ENCODE assay signal across 10 cellular contexts in genomic region chr7:75989084-75989725, GRCh38. TPM values are rescaled to one million over a fixed set of nuclear protein-coding genes. Genes with fewer than 3 reads are reported as not detected.
DNase-seq lines count a peak whose midpoint lies in the region; ATAC-seq and TF ChIP-seq lines count a peak whose summit lies in the region.
"Had no signal": no experiment of that assay in that cellular context is flagged by ENCODE, and none has a peak within 500 bp of the region (broad histone marks: within the 10 kb centered on the region; RNA-seq: fewer than 3 reads in every experiment).

No MANE protein-coding gene starts in this region.

- CTCF ChIA-PET in Panc1 (lab: Charles Lee): no interaction called here
- CTCF ChIA-PET in naive thymus-derived CD4-positive, alpha-beta T cell (lab: Charles Lee): interaction anchor here (0.7 kb wide), 1 partner anchor 331 kb away, joined by 7 read pairs; no protein-coding TSS in a partner anchor

- WGBS in esophagus muscularis mucosa: 28% methylated on average over 15 of the region's 19 CpGs
- 41 to 45% methylated on average over 16 to 19 of the region's 19 CpGs for WGBS in tibial nerve, 2 donors

- no peak for TF ChIP-seq POLR2A in esophagus muscularis mucosa (IDR thresholded peaks at IDR 0.05; ENCODE audit: low read depth)
- TF ChIP-seq POLR2A in tibial nerve (IDR thresholded peaks at IDR 0.05): no peak

- H3K27me3 ChIP-seq in Panc1 (ENCODE audit: control insufficient read depth, insufficient read depth, low read length) (no peaks in the 10 kb centered on the region), esophagus muscularis mucosa (no peaks in the 10 kb centered on the region), tibial nerve (no peaks in the 10 kb centered on the region)
- no peaks in the 10 kb centered on the region for H3K27me3 ChIP-seq in naive thymus-derived CD4-positive, alpha-beta T cell (ENCODE audit: control insufficient read depth in 2 of 2, insufficient read depth in 2 of 2, low read length in 2 of 2)

- peaks cover 0 to 1% (median 0%) of the 10 kb centered on the region in 11 donors for H3K9me3 Mint-ChIP-seq in naive thymus-derived CD4-positive, alpha-beta T cell
- H3K9me3 Mint-ChIP-seq: HFFc6 had no signal

- in situ Hi-C loops in Panc1 (cut with HindIII; ENCODE audit: low pct_unique_long_range_greater_than_20kb, low sequenced_read_pairs): no loop called here

- no TSS peak for BruUV-seq in Panc1 (replicated peaks; lab: Mats Ljungman, UMichigan)

- DNase-seq in Panc1 (ENCODE audit: low read depth, low spot score) (no peak), esophagus muscularis mucosa (ENCODE audit: extremely low spot score) (no peak), tibial nerve (ENCODE audit: low spot score in 2 of 2) (no peak), NCI-H146 (lab: John Stamatoyannopoulos, UW) (no peak), COR-L47 (lab: John Stamatoyannopoulos, UW) (no peak)
- no peak for DNase-seq in naive thymus-derived CD4-positive, alpha-beta T cell
- DNase-seq: aorta, HFFc6, NCI-H2171 treated with DMSO at 0.1 percent for 48 hours had no signal

- POLR2A ChIA-PET in Panc1 (lab: Charles Lee): interaction anchor here (0.6 kb wide), 1 partner anchor 111 kb away, joined by 7 read pairs; no protein-coding TSS in a partner anchor
- POLR2A ChIA-PET in naive thymus-derived CD4-positive, alpha-beta T cell (lab: Charles Lee): no interaction called here

- peak overlapping the region; percentile 73 for H3K27ac ChIP-seq in Panc1 (ENCODE audit: low read length)
- peak overlapping the region; percentile 27 to 70 (median 47) for H3K27ac ChIP-seq in esophagus muscularis mucosa (replicated peaks in 1 of 4)
- H3K27ac ChIP-seq in naive thymus-derived CD4-positive, alpha-beta T cell (ENCODE audit: low read depth, low read length): no peak overlapping the region
- H3K27ac ChIP-seq in tibial nerve: peak overlapping the region; percentile 30 to 76 (median 66)

- intact Hi-C loops in Panc1 (cut with micrococcal nuclease; ENCODE audit: unreplicated experiment): no loop called here
- intact Hi-C loops in esophagus muscularis mucosa (cut with DNase I): no loop called here
- intact Hi-C loops in naive thymus-derived CD4-positive, alpha-beta T cell (cut with micrococcal nuclease): no loop called here

- H3K36me3 ChIP-seq in Panc1 (ENCODE audit: control insufficient read depth, insufficient read depth, low read length) (no peaks in the 10 kb centered on the region), esophagus muscularis mucosa (peaks cover 23 to 51% (median 45%) of the 10 kb centered on the region in 4 donors), tibial nerve (peaks cover 0 to 54% (median 15%) of the 10 kb centered on the region in 3 donors)
- peaks cover 0 to 44% (median 0%) of the 10 kb centered on the region in 3 experiments for H3K36me3 ChIP-seq in naive thymus-derived CD4-positive, alpha-beta T cell (ENCODE audit: control insufficient read depth in 2 of 3, insufficient read depth in 3 of 3, low read length in 3 of 3)

- ATAC-seq in Panc1: peak; percentile 13; the same call in 1 of the 2 replicates
- ATAC-seq in naive thymus-derived CD4-positive, alpha-beta T cell: no peak
- no peak for ATAC-seq in GM18502 (IDR thresholded peaks at IDR 0.05; ENCODE audit: poor library complexity, unreplicated experiment)

- TF ChIP-seq CTCF in Panc1 (IDR thresholded peaks at IDR 0.05) (no peak), esophagus muscularis mucosa (IDR thresholded peaks at IDR 0.05) (no peak), tibial nerve (IDR thresholded peaks at IDR 0.05) (no peak)

- peaks cover 0 to 9% (median 0%) of the 10 kb centered on the region in 5 donors for H3K36me3 Mint-ChIP-seq in naive thymus-derived CD4-positive, alpha-beta T cell

- peaks cover 11 to 27% (median 16%) of the 10 kb centered on the region in 7 donors for H3K4me1 Mint-ChIP-seq in naive thymus-derived CD4-positive, alpha-beta T cell

- no peaks in the 10 kb centered on the region for H3K27me3 Mint-ChIP-seq in naive thymus-derived CD4-positive, alpha-beta T cell

- no peak overlapping the region for H3K4me3 Mint-ChIP-seq in naive thymus-derived CD4-positive, alpha-beta T cell
- H3K4me3 Mint-ChIP-seq: HFFc6 had no signal

- H3K4me1 ChIP-seq in Panc1 (ENCODE audit: control insufficient read depth, insufficient read depth, low read length) (peaks cover 21% of the 10 kb centered on the region), esophagus muscularis mucosa (peaks cover 30 to 55% (median 43%) of the 10 kb centered on the region in 4 donors), tibial nerve (peaks cover 0 to 66% (median 26%) of the 10 kb centered on the region in 4 donors)
- peaks cover 0 to 4% of the 10 kb centered on the region in 2 donors for H3K4me1 ChIP-seq in naive thymus-derived CD4-positive, alpha-beta T cell (ENCODE audit: control insufficient read depth in 2 of 2, insufficient read depth in 2 of 2, low read length in 2 of 2)

- H3K4me3 ChIP-seq in Panc1 (ENCODE audit: low read depth in 2 of 2, low read length in 2 of 2) (no peak overlapping the region), esophagus muscularis mucosa (peak overlapping the region in 3 of 4 donors; percentile 1 to 12 (median 9)), tibial nerve (no peak overlapping the region)
- H3K4me3 ChIP-seq in naive thymus-derived CD4-positive, alpha-beta T cell (ENCODE audit: low read length): no peak overlapping the region

- TF ChIP-seq EP300 in esophagus muscularis mucosa (IDR thresholded peaks at IDR 0.05): no peak
- no peak for TF ChIP-seq EP300 in tibial nerve (IDR thresholded peaks at IDR 0.05)

- H3K27ac Mint-ChIP-seq in naive thymus-derived CD4-positive, alpha-beta T cell: peak overlapping the region in 5 of 9 donors; percentile 3 to 73 (median 65)
- H3K27ac Mint-ChIP-seq: HFFc6 had no signal

- H3K9me3 ChIP-seq in Panc1 (ENCODE audit: control insufficient read depth, insufficient read depth, low read depth, low read length): no peaks in the 10 kb centered on the region
- no peaks in the 10 kb centered on the region for H3K9me3 ChIP-seq in esophagus muscularis mucosa
- H3K9me3 ChIP-seq in naive thymus-derived CD4-positive, alpha-beta T cell (ENCODE audit: control insufficient read depth in 2 of 3, low read length in 3 of 3): no peaks in the 10 kb centered on the region
- H3K9me3 ChIP-seq in tibial nerve: no peaks in the 10 kb centered on the region

RNA-seq across cellular contexts. Expression of gene TMEM120A, which starts 5.2 kb away (rescaled TPM):
- total RNA-seq in Panc1 (2021; ENCODE audit: unreplicated experiment): 71.0 TPM
- 73.8 TPM for polyA plus RNA-seq in Panc1 (2012; ENCODE audit: insufficient read length)
- 10 to 100 TPM; 23.2 to 37.8 (median 31.2) TPM for total RNA-seq in esophagus muscularis mucosa
- total RNA-seq in naive thymus-derived CD4-positive, alpha-beta T cell: 10 to 100 TPM; 19.1 to 38.6 (median 35.6) TPM
- polyA plus RNA-seq in naive thymus-derived CD4-positive, alpha-beta T cell: 10 to 100 TPM; 23.2 to 25.2 TPM
- total RNA-seq in tibial nerve: 100 to 1,000 TPM in 1 of 4 donors, 10 to 100 TPM in 3; 38.7 to 108 (median 53.2) TPM

RNA-seq across cellular contexts. Expression of gene STYXL1, which starts 58.6 kb away (rescaled TPM):
- 57.6 TPM for total RNA-seq in Panc1 (2021; ENCODE audit: unreplicated experiment)
- polyA plus RNA-seq in Panc1 (2012; ENCODE audit: insufficient read length): 60.7 TPM
- 10 to 100 TPM; 13.9 to 20.0 (median 17.9) TPM for total RNA-seq in esophagus muscularis mucosa
- total RNA-seq in naive thymus-derived CD4-positive, alpha-beta T cell: 10 to 100 TPM; 11.3 to 31.7 (median 20.0) TPM
- polyA plus RNA-seq in naive thymus-derived CD4-positive, alpha-beta T cell: 10 to 100 TPM; 36.7 to 45.5 TPM
- total RNA-seq in tibial nerve: 10 to 100 TPM in 3 of 4 donors, 1 to 10 TPM in 1; 9.9 to 45.7 (median 29.0) TPM

RNA-seq across cellular contexts. Expression of gene MDH2, which starts 58.7 kb away (rescaled TPM):
- 365 TPM for total RNA-seq in Panc1 (2021; ENCODE audit: unreplicated experiment)
- polyA plus RNA-seq in Panc1 (2012; ENCODE audit: insufficient read length): 703 TPM
- 100 to 1,000 TPM in 2 of 4 donors, 10 to 100 TPM in 2; 91.3 to 181 (median 105) TPM for total RNA-seq in esophagus muscularis mucosa
- total RNA-seq in naive thymus-derived CD4-positive, alpha-beta T cell: 100 to 1,000 TPM in 1 of 5 experiments, 10 to 100 TPM in 4; 71.7 to 172 (median 74.6) TPM
- 100 to 1,000 TPM; 134 TPM for polyA plus RNA-seq in naive thymus-derived CD4-positive, alpha-beta T cell
- total RNA-seq in tibial nerve: 10 to 100 TPM; 57.1 to 81.0 (median 69.4) TPM

Comparison
In these comparisons a context has a peak if more than half of its experiments do, and no peak if none do; other contexts are left out.
1. H3K4me3 ChIP-seq: peak in esophagus muscularis mucosa (3 of 4); none in Panc1 (0 of 2), naive thymus-derived CD4-positive, alpha-beta T cell (single experiment) and tibial nerve (0 of 4).